ENCODE assay signal across 15 cellular contexts in the genomic region with DNA sequence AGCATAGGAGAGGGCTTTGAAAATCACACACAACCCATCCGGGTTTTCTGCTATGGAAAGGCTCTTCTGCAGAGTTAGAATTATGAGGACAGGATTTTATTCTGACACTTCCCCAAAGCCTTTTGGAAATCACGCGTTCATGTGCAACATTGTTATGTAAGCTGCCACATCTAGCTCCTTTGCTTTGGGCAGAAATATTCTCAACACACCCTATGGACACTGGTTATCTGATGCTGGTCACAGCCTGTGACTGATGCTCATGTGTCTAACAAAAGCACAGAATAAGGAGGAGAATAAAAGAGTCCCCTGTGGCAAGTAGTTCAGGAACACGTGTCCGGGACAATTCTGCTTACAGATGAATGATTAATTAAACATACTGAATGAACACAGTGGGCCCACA.
"Had no signal": no experiment of that assay in that cellular context is flagged by ENCODE, and none has a peak within 500 bp of the region (broad histone marks: within the 10 kb centered on the region; RNA-seq: fewer than 3 reads in every experiment).

No MANE protein-coding gene starts in this region.

- H3K27me3 ChIP-seq: brain microvascular endothelial cell, foreskin keratinocyte, right atrium auricular region, suprapubic skin had no signal

- H3K27ac Mint-ChIP-seq: activated CD4-positive, alpha-beta T cell treated with anti-CD3 and anti-CD28 coated beads, Interleukin-2, amount 10 ng/mL, durations not matched to agents 7 days and 5 days; activated T-helper 2 cell treated with anti-CD3 and anti-CD28 coated beads, Interferon-gamma antibody, Interleukin-2, Interleukin-4, amounts not matched to agents 10 μg/mL and 5 μg/mL and 100 μg/mL, durations not matched to agents 14 hours and 24 hours and 36 hours; T-helper 1 cell treated with Interleukin-12 subunit alpha and Interleukin-12 subunit beta and Interleukin-4 antibody, amounts not matched to agents 30 μg/mL and 1 μg/mL, for 36 hours had no signal

- H3K27me3 Mint-ChIP-seq: activated CD4-positive, alpha-beta T cell treated with anti-CD3 and anti-CD28 coated beads, Interleukin-2, amount 10 ng/mL, durations not matched to agents 7 days and 5 days had no signal

- H3K4me1 ChIP-seq: foreskin keratinocyte had no signal

- H3K9me3 ChIP-seq: left ventricle myocardium inferior, right atrium auricular region, suprapubic skin had no signal

- H3K36me3 ChIP-seq: brain microvascular endothelial cell, left ventricle myocardium inferior, right atrium auricular region, suprapubic skin had no signal

- H3K27ac ChIP-seq: brain microvascular endothelial cell, foreskin keratinocyte, left ventricle myocardium inferior, right atrium auricular region, suprapubic skin had no signal

- FAIRE-seq: kidney, TTC549, urothelium cell line had no signal

- ATAC-seq: foreskin keratinocyte had no signal

- H3K4me2 ChIP-seq: smooth muscle cell had no signal

- H3K4me3 ChIP-seq: left ventricle myocardium inferior, right atrium auricular region, smooth muscle cell, suprapubic skin had no signal

- H3K9me3 Mint-ChIP-seq: activated CD4-positive, alpha-beta T cell treated with anti-CD3 and anti-CD28 coated beads, Interleukin-2, amount 10 ng/mL, durations not matched to agents 7 days and 5 days; activated T-helper 2 cell treated with anti-CD3 and anti-CD28 coated beads, Interferon-gamma antibody, Interleukin-2, Interleukin-4, amounts not matched to agents 10 μg/mL and 5 μg/mL and 100 μg/mL, durations not matched to agents 14 hours and 24 hours and 36 hours; T-helper 1 cell treated with Interleukin-12 subunit alpha and Interleukin-12 subunit beta and Interleukin-4 antibody, amounts not matched to agents 30 μg/mL and 1 μg/mL, for 36 hours had no signal

- DNase-seq: activated CD4-positive, alpha-beta T cell treated with anti-CD3 and anti-CD28 coated beads, Interleukin-2, amount 10 ng/mL, durations not matched to agents 7 days and 5 days; activated CD4-positive, CD25-positive, alpha-beta regulatory T cell; activated naive CD4-positive, alpha-beta T cell treated with anti-CD3 and anti-CD28 coated beads, Interleukin-2, amount 50 U/mL, for 16 hours; activated T-cell treated with anti-CD3 and anti-CD28 coated beads for 4 hours; brain microvascular endothelial cell; foreskin keratinocyte; kidney; left ventricle myocardium inferior had no signal

- H3K4me3 Mint-ChIP-seq: activated CD4-positive, alpha-beta T cell treated with anti-CD3 and anti-CD28 coated beads, Interleukin-2, amount 10 ng/mL, durations not matched to agents 7 days and 5 days; T-helper 1 cell treated with Interleukin-12 subunit alpha and Interleukin-12 subunit beta and Interleukin-4 antibody, amounts not matched to agents 30 μg/mL and 1 μg/mL, for 36 hours had no signal
